11 cellular contexts compared by ENCODE assay signal in the genomic region with DNA sequence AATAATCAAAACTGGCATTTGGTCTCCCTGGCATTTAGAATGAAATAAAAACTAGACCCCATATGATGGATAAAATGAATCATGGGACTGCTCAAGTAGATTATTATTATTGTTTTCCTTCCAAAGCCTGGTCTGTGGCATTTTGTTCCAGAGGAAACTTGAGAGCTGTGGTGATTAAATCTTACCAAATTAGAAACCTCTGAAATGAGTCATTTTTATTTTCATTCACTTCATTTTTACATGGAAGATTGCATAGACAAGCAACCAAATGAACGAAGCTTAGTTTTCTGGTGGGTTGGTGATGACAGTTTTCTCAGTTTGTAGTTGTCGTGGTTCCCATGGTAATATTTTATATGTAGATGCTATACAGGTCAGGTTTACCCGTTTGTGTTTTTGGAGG. TPM values are rescaled to one million over a fixed set of nuclear protein-coding genes. Genes with fewer than 3 reads are reported as not detected.
A peak's percentile ranks its signal among the peaks of the same experiment; 100 is the strongest.
DNase-seq lines count a peak whose midpoint lies in the region; ATAC-seq, FAIRE-seq and TF ChIP-seq lines count a peak whose summit lies in the region.
"Had no signal": no experiment of that assay in that cellular context is flagged by ENCODE, and none has a peak within 500 bp of the region (broad histone marks: within the 10 kb centered on the region; RNA-seq: fewer than 3 reads in every experiment).

No MANE protein-coding gene starts in this region.

- CTCF ChIA-PET in MCF 10A (lab: Yijun Ruan, JAX), result no interaction called here

- no peak overlapping the region for H3K4me3 Mint-ChIP-seq in MCF 10A (ENCODE audit: unreplicated experiment)

- TF ChIP-seq CTCF in MCF 10A (IDR thresholded peaks at IDR 0.05; ENCODE audit: unreplicated experiment) (no peak), breast epithelium (IDR thresholded peaks at IDR 0.05) (no peak), tibial artery (IDR thresholded peaks at IDR 0.05) (no peak)

- H3K9me3 ChIP-seq in breast epithelium (no peaks in the 10 kb centered on the region), tibial artery (no peaks in the 10 kb centered on the region)
- H3K9me3 ChIP-seq: thyroid gland had no signal

- H3K36me3 ChIP-seq in breast epithelium (no peaks in the 10 kb centered on the region), tibial artery (no peaks in the 10 kb centered on the region)
- H3K36me3 ChIP-seq: thyroid gland had no signal

- BruUV-seq in MCF 10A (replicated peaks; lab: Mats Ljungman, UMichigan), result no TSS peak

- H3K27ac ChIP-seq in breast epithelium (no peak overlapping the region), tibial artery (peak overlapping the region; percentile 63 to 64)
- H3K27ac ChIP-seq: C4-2B, thyroid gland had no signal

- intact Hi-C loops in MCF 10A (cut with micrococcal nuclease) (no loop called here), breast epithelium (cut with DNase I; ENCODE audit: low total_unique reads) (no loop called here), tibial artery (cut with DNase I; ENCODE audit: low total_unique reads) (no loop called here)

- H3K36me3 Mint-ChIP-seq in MCF 10A (ENCODE audit: insufficient read depth, unreplicated experiment), result peaks cover 3% of the 10 kb centered on the region

- TF ChIP-seq POLR2A in breast epithelium (IDR thresholded peaks at IDR 0.05), result no peak

- H3K27me3 ChIP-seq in breast epithelium (no peaks in the 10 kb centered on the region), tibial artery (no peaks in the 10 kb centered on the region)
- H3K27me3 ChIP-seq: thyroid gland had no signal

- no peak for FAIRE-seq in frontal cortex (lab: Jason Lieb, UNC)

- H3K27me3 Mint-ChIP-seq in MCF 10A (ENCODE audit: insufficient read depth, unreplicated experiment), result no peaks in the 10 kb centered on the region

- ATAC-seq in HG03520 (IDR thresholded peaks at IDR 0.05; ENCODE audit: unreplicated experiment), result peak; percentile 62

- H3K27ac Mint-ChIP-seq in MCF 10A (ENCODE audit: low read depth, unreplicated experiment), result peak overlapping the region; percentile 46

- no peak overlapping the region for H3K4me3 ChIP-seq in breast epithelium
- no peak overlapping the region for H3K4me3 ChIP-seq in tibial artery
- H3K4me3 ChIP-seq: thyroid gland had no signal

- H3K9me3 Mint-ChIP-seq in MCF 10A (ENCODE audit: unreplicated experiment), result no peaks in the 10 kb centered on the region

- H3K4me1 ChIP-seq in breast epithelium (no peaks in the 10 kb centered on the region), tibial artery (peaks cover 0 to 78% (median 26%) of the 10 kb centered on the region in 4 donors)

- DNase-seq in MCF 10A (ENCODE audit: unreplicated experiment) (peak; percentile 58), breast epithelium (ENCODE audit: low spot score in 2 of 2) (no peak), dedifferentiated amniotic fluid mesenchymal stem cell (ENCODE audit: extremely low spot score) (peak; percentile 91), tibial artery (no peak), NCI-H345 treated with DMSO at 0.1 percent for 48 hours (lab: John Stamatoyannopoulos, UW; ENCODE audit: unreplicated experiment) (no peak), NCI-H2171 treated with DMSO at 0.1 percent for 48 hours (lab: John Stamatoyannopoulos, UW) (no peak), frontal cortex (ENCODE audit: low spot score in 2 of 2) (no peak)
- DNase-seq: activated gamma-delta T cell, thyroid gland had no signal

- POLR2A ChIA-PET in MCF 10A (lab: Yijun Ruan, JAX), result interaction anchor here (0.6 to 1.5 kb wide), 3 partner anchors 22 to 292 kb away, joined by 3 to 6 read pairs (median 3); a partner anchor contains a TSS

- peaks cover 31% of the 10 kb centered on the region for H3K4me1 Mint-ChIP-seq in MCF 10A (ENCODE audit: insufficient read depth, unreplicated experiment)

RNA-seq across cellular contexts. Expression of a gene that starts 23.4 kb away (rescaled TPM):
- total RNA-seq in MCF 10A (2022) (60.3 and 64.3 TPM in 2 replicates), breast epithelium (100 to 1,000 TPM; 159 to 227 (median 193) TPM), frontal cortex (61.6 TPM)

Comparison
In these comparisons a context has a peak if more than half of its experiments do, and no peak if none do; other contexts are left out.
1. DNase-seq: peak in MCF 10A (single experiment) and dedifferentiated amniotic fluid mesenchymal stem cell (single experiment); none in breast epithelium (0 of 2), tibial artery (0 of 2), NCI-H345 treated with DMSO at 0.1 percent for 48 hours (single experiment), NCI-H2171 treated with DMSO at 0.1 percent for 48 hours (single experiment) and frontal cortex (0 of 2).
2. H3K27ac ChIP-seq: peak in tibial artery (2 of 2); none in breast epithelium (0 of 2).